Comparison of ENCODE assay signal across 8 cellular contexts in genomic region chr11:44036811-44037657, GRCh38. TPM values are rescaled to one million over a fixed set of nuclear protein-coding genes. Genes with fewer than 3 reads are reported as not detected.
DNase-seq lines count a peak whose midpoint lies in the region; ATAC-seq and TF ChIP-seq lines count a peak whose summit lies in the region.

No MANE protein-coding gene starts in this region.

- H3K9me3 ChIP-seq in MM.1S (replicated peaks; ENCODE audit: insufficient read depth, low read length), result no peaks in the 10 kb centered on the region
- no peaks in the 10 kb centered on the region for H3K9me3 ChIP-seq in smooth muscle cell (replicated peaks; ENCODE audit: low read depth)
- no peaks in the 10 kb centered on the region for H3K9me3 ChIP-seq in effector memory CD4-positive, alpha-beta T cell (ENCODE audit: control insufficient read depth, low read length)

- no peak overlapping the region for H3K4me2 ChIP-seq in MM.1S (ENCODE audit: low read depth, low read length)
- H3K4me2 ChIP-seq in smooth muscle cell, result no peak overlapping the region

- H3K4me3 ChIP-seq in MM.1S (ENCODE audit: low read length) (no peak overlapping the region), smooth muscle cell (no peak overlapping the region)
- no peak overlapping the region for H3K4me3 ChIP-seq in effector memory CD4-positive, alpha-beta T cell (ENCODE audit: insufficient read depth, low read depth, low read length, poor library complexity, severe bottlenecking)

- TF ChIP-seq CTCF in MM.1S (IDR thresholded peaks at IDR 0.05; ENCODE audit: low read length) (peak; percentile 83), smooth muscle cell (IDR thresholded peaks at IDR 0.05; ENCODE audit: borderline replicate concordance, insufficient read depth, poor library complexity, severe bottlenecking) (peak; percentile 94)

- H3K27ac ChIP-seq in MM.1S (ENCODE audit: low read length), result no peak overlapping the region
- no peak overlapping the region for H3K27ac ChIP-seq in smooth muscle cell (ENCODE audit: low read depth)
- H3K27ac ChIP-seq in effector memory CD4-positive, alpha-beta T cell (ENCODE audit: insufficient read depth, low read length, poor library complexity, severe bottlenecking), result no peak overlapping the region

- no peak overlapping the region for H2AFZ ChIP-seq in MM.1S (ENCODE audit: low read length)
- H2AFZ ChIP-seq in smooth muscle cell (ENCODE audit: low read depth), result peak overlapping the region; percentile 73

- H3K9me2 ChIP-seq in MM.1S (replicated peaks; ENCODE audit: insufficient read depth, low read length), result no peaks in the 10 kb centered on the region

- peak; percentile 68 for ATAC-seq in GM21737 (IDR thresholded peaks at IDR 0.05; ENCODE audit: unreplicated experiment)

- no peaks in the 10 kb centered on the region for H4K20me1 ChIP-seq in MM.1S (ENCODE audit: insufficient read depth, low read length)
- H4K20me1 ChIP-seq in smooth muscle cell (ENCODE audit: low read depth), result no peaks in the 10 kb centered on the region

- peak; percentile 21 for DNase-seq in DMS79 (lab: John Stamatoyannopoulos, UW)
- peak; percentile 82 for DNase-seq in MM.1S
- peak; percentile 73 for DNase-seq in RPMI7951 (ENCODE audit: low read depth)
- DNase-seq in T47D (ENCODE audit: low read depth in 1 of 2, low spot score in 1 of 2), result peak; percentile 63 to 90
- DNase-seq in iPS-NIHi11 (ENCODE audit: low spot score), result peak; percentile 85
- peak; percentile 30 for DNase-seq in smooth muscle cell (lab: John Stamatoyannopoulos, UW; ENCODE audit: unreplicated experiment)
- no peak for DNase-seq in effector memory CD4-positive, alpha-beta T cell

- H3F3A ChIP-seq in MM.1S (ENCODE audit: insufficient read depth, low read length) (no peaks in the 10 kb centered on the region), smooth muscle cell (ENCODE audit: low read depth) (no peaks in the 10 kb centered on the region)

- in situ Hi-C loops in T47D (cut with HindIII; ENCODE audit: low pct_unique_long_range_greater_than_20kb, low sequenced_read_pairs), result no loop called here

- H3K4me1 ChIP-seq in MM.1S (ENCODE audit: low read length) (no peaks in the 10 kb centered on the region), smooth muscle cell (ENCODE audit: low read depth) (peaks cover 7% of the 10 kb centered on the region)
- H3K4me1 ChIP-seq in effector memory CD4-positive, alpha-beta T cell (ENCODE audit: control insufficient read depth, insufficient read depth, low read length, poor library complexity, severe bottlenecking), result no peaks in the 10 kb centered on the region

- no peaks in the 10 kb centered on the region for H3K79me2 ChIP-seq in MM.1S (ENCODE audit: low read length)
- no peaks in the 10 kb centered on the region for H3K79me2 ChIP-seq in smooth muscle cell (ENCODE audit: low read depth)

- H3K27me3 ChIP-seq in MM.1S (replicated peaks; ENCODE audit: insufficient read depth, low read length) (no peaks in the 10 kb centered on the region), smooth muscle cell (ENCODE audit: low read depth) (peaks cover 4% of the 10 kb centered on the region)
- H3K27me3 ChIP-seq in effector memory CD4-positive, alpha-beta T cell (replicated peaks; ENCODE audit: control insufficient read depth, insufficient read depth, low read length, poor library complexity, severe bottlenecking), result peaks cover 5% of the 10 kb centered on the region

- H3K9ac ChIP-seq in MM.1S (ENCODE audit: low read length), result no peak overlapping the region
- H3K9ac ChIP-seq in smooth muscle cell (ENCODE audit: low read depth), result no peak overlapping the region

- no peaks in the 10 kb centered on the region for H3K36me3 ChIP-seq in MM.1S (replicated peaks; ENCODE audit: insufficient read depth, low read length)
- no peaks in the 10 kb centered on the region for H3K36me3 ChIP-seq in smooth muscle cell (ENCODE audit: low read depth)
- no peaks in the 10 kb centered on the region for H3K36me3 ChIP-seq in effector memory CD4-positive, alpha-beta T cell (ENCODE audit: control insufficient read depth, insufficient read depth, low read length)

- WGBS in smooth muscle cell (ENCODE audit: low lambda C conversion rate), result 23% methylated on average over 12 of the region's 12 CpGs

RNA-seq across cellular contexts. Expression of gene ACCSL, which starts 10.7 kb away (rescaled TPM):
- total RNA-seq in RPMI7951 (2014; rRNA removed; shearing (Covaris generic)), result not detected in 2 replicates
- not detected in 2 replicates for total RNA-seq in smooth muscle cell
- not detected in 2 replicates for polyA plus RNA-seq in smooth muscle cell

RNA-seq across cellular contexts. Expression of gene ACCS, which starts 29.0 kb away (rescaled TPM):
- 2.1 and 2.5 TPM in 2 replicates for total RNA-seq in RPMI7951 (2014; rRNA removed; shearing (Covaris generic))
- 1.6 and 3.5 TPM in 2 replicates for total RNA-seq in smooth muscle cell
- 4.1 and 11.3 TPM in 2 replicates for polyA plus RNA-seq in smooth muscle cell

RNA-seq across cellular contexts. Expression of gene EXT2, which starts 58.4 kb away (rescaled TPM):
- total RNA-seq in RPMI7951 (2014; rRNA removed; shearing (Covaris generic)), result 80.7 and 82.7 TPM in 2 replicates
- total RNA-seq in smooth muscle cell, result 128 and 144 TPM in 2 replicates
- 64.3 and 87.6 TPM in 2 replicates for polyA plus RNA-seq in smooth muscle cell

Comparison
In these comparisons a context has a peak if more than half of its experiments do, and no peak if none do; other contexts are left out.
1. DNase-seq: peak in DMS79 (single experiment), MM.1S (single experiment), RPMI7951 (single experiment), T47D (2 of 2), iPS-NIHi11 (single experiment) and smooth muscle cell (single experiment); none in effector memory CD4-positive, alpha-beta T cell (0 of 3).